In genomic region chr1:24248859-24249258, GRCh38 we compare ENCODE assay signal across 2 cellular contexts.
TF ChIP-seq lines count a peak whose summit lies in the region.

No MANE protein-coding gene starts in this region.

TF ChIP-seq in HCT116, 20 proteins besides CTCF, POLR2A, EP300 and RAD21:
- TF ChIP-seq ELF1 (IDR thresholded peaks at IDR 0.05; ENCODE audit: borderline replicate concordance, low read depth) = peak; percentile 46
- TF ChIP-seq YY1 (IDR thresholded peaks at IDR 0.05; ENCODE audit: extremely low read depth, insufficient replicate concordance, low read depth, low read length) = peak; percentile 57
- TF ChIP-seq, protein P1, sequence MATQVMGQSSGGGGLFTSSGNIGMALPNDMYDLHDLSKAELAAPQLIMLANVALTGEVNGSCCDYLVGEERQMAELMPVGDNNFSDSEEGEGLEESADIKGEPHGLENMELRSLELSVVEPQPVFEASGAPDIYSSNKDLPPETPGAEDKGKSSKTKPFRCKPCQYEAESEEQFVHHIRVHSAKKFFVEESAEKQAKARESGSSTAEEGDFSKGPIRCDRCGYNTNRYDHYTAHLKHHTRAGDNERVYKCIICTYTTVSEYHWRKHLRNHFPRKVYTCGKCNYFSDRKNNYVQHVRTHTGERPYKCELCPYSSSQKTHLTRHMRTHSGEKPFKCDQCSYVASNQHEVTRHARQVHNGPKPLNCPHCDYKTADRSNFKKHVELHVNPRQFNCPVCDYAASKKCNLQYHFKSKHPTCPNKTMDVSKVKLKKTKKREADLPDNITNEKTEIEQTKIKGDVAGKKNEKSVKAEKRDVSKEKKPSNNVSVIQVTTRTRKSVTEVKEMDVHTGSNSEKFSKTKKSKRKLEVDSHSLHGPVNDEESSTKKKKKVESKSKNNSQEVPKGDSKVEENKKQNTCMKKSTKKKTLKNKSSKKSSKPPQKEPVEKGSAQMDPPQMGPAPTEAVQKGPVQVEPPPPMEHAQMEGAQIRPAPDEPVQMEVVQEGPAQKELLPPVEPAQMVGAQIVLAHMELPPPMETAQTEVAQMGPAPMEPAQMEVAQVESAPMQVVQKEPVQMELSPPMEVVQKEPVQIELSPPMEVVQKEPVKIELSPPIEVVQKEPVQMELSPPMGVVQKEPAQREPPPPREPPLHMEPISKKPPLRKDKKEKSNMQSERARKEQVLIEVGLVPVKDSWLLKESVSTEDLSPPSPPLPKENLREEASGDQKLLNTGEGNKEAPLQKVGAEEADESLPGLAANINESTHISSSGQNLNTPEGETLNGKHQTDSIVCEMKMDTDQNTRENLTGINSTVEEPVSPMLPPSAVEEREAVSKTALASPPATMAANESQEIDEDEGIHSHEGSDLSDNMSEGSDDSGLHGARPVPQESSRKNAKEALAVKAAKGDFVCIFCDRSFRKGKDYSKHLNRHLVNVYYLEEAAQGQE (IDR thresholded peaks at IDR 0.05; ENCODE audit: low read depth) = no peak

TF ChIP-seq in H1, 55 proteins besides CTCF, POLR2A, EP300 and RAD21:
- no peak for TF ChIP-seq CREB1 (IDR thresholded peaks at IDR 0.05)
- no peak for TF ChIP-seq SIRT6 (IDR thresholded peaks at IDR 0.05; ENCODE audit: low read length)
- TF ChIP-seq JUND (IDR thresholded peaks at IDR 0.05; ENCODE audit: low read length) = no peak
- no peak for TF ChIP-seq CBX8 (IDR thresholded peaks at IDR 0.05; ENCODE audit: borderline replicate concordance, low read depth, low read length)
- no peak for TF ChIP-seq KDM5A (IDR thresholded peaks at IDR 0.05; ENCODE audit: low read length)
- TF ChIP-seq POU5F1 (IDR thresholded peaks at IDR 0.05; ENCODE audit: low read depth, low read length) = no peak
- TF ChIP-seq GABPA (IDR thresholded peaks at IDR 0.05; ENCODE audit: borderline replicate concordance, insufficient read depth, low read length) = no peak
- 0 out of 2 replicates have a peak, but pooled peaks have one; percentile 9 for TF ChIP-seq YY1 (IDR thresholded peaks at IDR 0.05; ENCODE audit: low read depth, low read length)
- TF ChIP-seq SIX5 (IDR thresholded peaks at IDR 0.05; ENCODE audit: low read depth, low read length) = peak; percentile 59
- TF ChIP-seq, protein P2, sequence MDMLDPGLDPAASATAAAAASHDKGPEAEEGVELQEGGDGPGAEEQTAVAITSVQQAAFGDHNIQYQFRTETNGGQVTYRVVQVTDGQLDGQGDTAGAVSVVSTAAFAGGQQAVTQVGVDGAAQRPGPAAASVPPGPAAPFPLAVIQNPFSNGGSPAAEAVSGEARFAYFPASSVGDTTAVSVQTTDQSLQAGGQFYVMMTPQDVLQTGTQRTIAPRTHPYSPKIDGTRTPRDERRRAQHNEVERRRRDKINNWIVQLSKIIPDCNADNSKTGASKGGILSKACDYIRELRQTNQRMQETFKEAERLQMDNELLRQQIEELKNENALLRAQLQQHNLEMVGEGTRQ (IDR thresholded peaks at IDR 0.05; ENCODE audit: low read length) = peak; percentile 58
- no peak for TF ChIP-seq SRF (IDR thresholded peaks at IDR 0.05; ENCODE audit: low read depth, low read length)
- no peak for TF ChIP-seq FOSL1 (IDR thresholded peaks at IDR 0.05; ENCODE audit: insufficient read depth, low read depth, low read length)
- no peak for TF ChIP-seq ATF3 (IDR thresholded peaks at IDR 0.05; ENCODE audit: insufficient read depth, low read depth, low read length)
